ENCODE assay signal across 10 cellular contexts in genomic region chr1:226903819-226904710, GRCh38. TPM values are rescaled to one million over a fixed set of nuclear protein-coding genes. Genes with fewer than 3 reads are reported as not detected.
DNase-seq lines count a peak whose midpoint lies in the region; ATAC-seq and TF ChIP-seq lines count a peak whose summit lies in the region.
"Had no signal": no experiment of that assay in that cellular context is flagged by ENCODE, and none has a peak within 500 bp of the region (broad histone marks: within the 10 kb centered on the region; RNA-seq: fewer than 3 reads in every experiment).

No MANE protein-coding gene starts in this region.

- H3K9me3 ChIP-seq in left ventricle myocardium inferior (replicated peaks): no peaks in the 10 kb centered on the region
- no peaks in the 10 kb centered on the region for H3K9me3 ChIP-seq in stomach smooth muscle (ENCODE audit: control insufficient read depth in 2 of 2, low read length in 2 of 2)
- H3K9me3 ChIP-seq in upper lobe of right lung: no peaks in the 10 kb centered on the region

- intact Hi-C loops in left ventricle myocardium inferior (cut with micrococcal nuclease) (no loop called here), upper lobe of right lung (cut with DNase I) (no loop called here)

- DNase-seq in amniotic epithelial cell (ENCODE audit: low read depth) (peak; percentile 43), left ventricle myocardium inferior (no peak), upper lobe of right lung (no peak), dermis blood vessel endothelial cell (no peak)
- DNase-seq: naive B cell, NCI-H2029, T1000 had no signal

- H3K4me1 ChIP-seq in left ventricle myocardium inferior (peaks cover 13% of the 10 kb centered on the region), stomach smooth muscle (ENCODE audit: control insufficient read depth, insufficient read depth, low read length) (peaks cover 9% of the 10 kb centered on the region), upper lobe of right lung (no peaks in the 10 kb centered on the region)

- H3K9ac ChIP-seq in stomach smooth muscle (ENCODE audit: low read length in 2 of 2): no peak overlapping the region

- peak; percentile 35 for ATAC-seq in GM19438 (IDR thresholded peaks at IDR 0.05; ENCODE audit: low read depth, unreplicated experiment)
- no peak for ATAC-seq in upper lobe of right lung
- no peak for ATAC-seq in GM19452 (IDR thresholded peaks at IDR 0.05; ENCODE audit: unreplicated experiment)

- H3K4me3 ChIP-seq in left ventricle myocardium inferior (no peak overlapping the region), stomach smooth muscle (ENCODE audit: low read length in 2 of 2) (peak overlapping the region in 1 of 2 donors; percentile 29), upper lobe of right lung (no peak overlapping the region)

- peaks cover 21% of the 10 kb centered on the region for H3K36me3 ChIP-seq in left ventricle myocardium inferior
- H3K36me3 ChIP-seq in stomach smooth muscle (ENCODE audit: control insufficient read depth in 2 of 2, insufficient read depth in 2 of 2, low read length in 2 of 2): peaks cover 15 to 25% of the 10 kb centered on the region in 2 donors
- H3K36me3 ChIP-seq in upper lobe of right lung: peaks cover 6% of the 10 kb centered on the region

- no peak for TF ChIP-seq CTCF in left ventricle myocardium inferior (IDR thresholded peaks at IDR 0.05; ENCODE audit: borderline replicate concordance)
- no peak for TF ChIP-seq CTCF in upper lobe of right lung (IDR thresholded peaks at IDR 0.05)

- no peaks in the 10 kb centered on the region for H3K27me3 ChIP-seq in left ventricle myocardium inferior (ENCODE audit: low read depth)
- H3K27me3 ChIP-seq in stomach smooth muscle (ENCODE audit: control insufficient read depth in 1 of 2, insufficient read depth in 2 of 2, low read length in 2 of 2): no peaks in the 10 kb centered on the region
- H3K27me3 ChIP-seq in upper lobe of right lung: no peaks in the 10 kb centered on the region

- H3K27ac ChIP-seq in left ventricle myocardium inferior (replicated peaks): peak overlapping the region; percentile 23
- peak overlapping the region; percentile 58 for H3K27ac ChIP-seq in stomach smooth muscle (ENCODE audit: low read length)
- no peak overlapping the region for H3K27ac ChIP-seq in upper lobe of right lung

RNA-seq across cellular contexts. Expression of gene PSEN2, which starts 33.6 kb away (rescaled TPM):
- total RNA-seq in left ventricle myocardium inferior: 16.6 TPM
- 22.7 TPM for total RNA-seq in upper lobe of right lung
- 45.8 and 53.9 TPM in 2 replicates for total RNA-seq in dermis blood vessel endothelial cell

RNA-seq across cellular contexts. Expression of gene COQ8A, which starts 36.0 kb away (rescaled TPM):
- total RNA-seq in left ventricle myocardium inferior (357 TPM), upper lobe of right lung (30.6 TPM), dermis blood vessel endothelial cell (25.7 and 37.4 TPM in 2 replicates)
